Comparison of ENCODE assay signal across 12 cellular contexts in genomic region chr2:20635096-20635475, GRCh38. TPM values are rescaled to one million over a fixed set of nuclear protein-coding genes. Genes with fewer than 3 reads are reported as not detected.
DNase-seq lines count a peak whose midpoint lies in the region; ATAC-seq and TF ChIP-seq lines count a peak whose summit lies in the region.
"Had no signal": no experiment of that assay in that cellular context is flagged by ENCODE, and none has a peak within 500 bp of the region (broad histone marks: within the 10 kb centered on the region; RNA-seq: fewer than 3 reads in every experiment).

No MANE protein-coding gene starts in this region.

- H3K4me1 ChIP-seq in mucosa of rectum (ENCODE audit: control insufficient read depth in 2 of 2, insufficient read depth in 2 of 2, low read length in 2 of 2) (peaks cover 18 to 31% of the 10 kb centered on the region in 2 donors), upper lobe of left lung (peaks cover 27 to 33% (median 32%) of the 10 kb centered on the region in 4 donors), endodermal cell (ENCODE audit: control insufficient read depth, insufficient read depth, low read length) (no peaks in the 10 kb centered on the region)

- H3K4me1 Mint-ChIP-seq in brain (peaks cover 40% of the 10 kb centered on the region), endodermal cell (peaks cover 18% of the 10 kb centered on the region)
- H3K4me1 Mint-ChIP-seq: activated naive CD8-positive, alpha-beta T cell treated with anti-CD3 and anti-CD28 coated beads, Interleukin-2, amount 50 U/mL, for 24 hours had no signal

- H3K36me3 ChIP-seq in mucosa of rectum (ENCODE audit: control insufficient read depth in 2 of 2, insufficient read depth in 2 of 2, low read length in 2 of 2) (peaks cover 13 to 35% of the 10 kb centered on the region in 2 donors), upper lobe of left lung (peaks cover 0 to 40% (median 28%) of the 10 kb centered on the region in 4 donors), endodermal cell (ENCODE audit: control insufficient read depth, insufficient read depth, low read length) (peaks cover 7% of the 10 kb centered on the region)

- WGBS in upper lobe of left lung, 2 donors, result 63 to 72% methylated on average over 5 of the region's 5 CpGs
- WGBS in endodermal cell (ENCODE audit: insufficient coverage in 1 of 2, insufficient read length in 1 of 2), 2 experiments, result 83 to 89% methylated on average over 5 of the region's 5 CpGs

- no peaks in the 10 kb centered on the region for H3K9me3 ChIP-seq in mucosa of rectum (ENCODE audit: control insufficient read depth in 2 of 2, low read length in 2 of 2)
- H3K9me3 ChIP-seq in upper lobe of left lung, result no peaks in the 10 kb centered on the region
- H3K9me3 ChIP-seq in endodermal cell (ENCODE audit: control insufficient read depth, low read length), result no peaks in the 10 kb centered on the region

- ATAC-seq in upper lobe of left lung (ENCODE audit: low FRiP score in 2 of 2), result no peak

- TF ChIP-seq CTCF in brain (conservative IDR thresholded peaks at IDR 0.05), result no peak
- no peak for TF ChIP-seq CTCF in upper lobe of left lung (IDR thresholded peaks at IDR 0.05)
- TF ChIP-seq CTCF in endodermal cell (conservative IDR thresholded peaks at IDR 0.05), result no peak

- TF ChIP-seq EP300 in upper lobe of left lung (IDR thresholded peaks at IDR 0.05), result no peak

- peak overlapping the region in 1 of 2 donors; percentile 73 for H3K9ac ChIP-seq in mucosa of rectum (ENCODE audit: low read depth in 1 of 2, low read length in 2 of 2)
- no peak overlapping the region for H3K9ac ChIP-seq in endodermal cell (ENCODE audit: extremely low read depth, low read length, poor library complexity, severe bottlenecking)

- H3K4me3 Mint-ChIP-seq in brain (peak overlapping the region in 4 of 5 experiments; percentile 4 to 72 (median 54)), endodermal cell (no peak overlapping the region)
- H3K4me3 Mint-ChIP-seq: activated naive CD8-positive, alpha-beta T cell treated with anti-CD3 and anti-CD28 coated beads, Interleukin-2, amount 50 U/mL, for 24 hours; natural killer cell treated with Interleukin-12 subunit alpha and Interleukin-12 subunit beta and Interleukin-15 and Interleukin-18, amount 100 ng/mL, for 72 hours; stimulated activated naive B cell treated with anti-CD40 and anti-IgM and Interleukin-4, amounts not matched to agents 10 μg/mL and 1 μg/mL and 100 μg/mL, for 72 hours had no signal

- H3K4me3 ChIP-seq in mucosa of rectum (ENCODE audit: low read length in 2 of 2), result no peak overlapping the region
- no peak overlapping the region for H3K4me3 ChIP-seq in upper lobe of left lung
- no peak overlapping the region for H3K4me3 ChIP-seq in endodermal cell (ENCODE audit: low read length)

- H3K27me3 Mint-ChIP-seq in brain, result no peaks in the 10 kb centered on the region
- no peaks in the 10 kb centered on the region for H3K27me3 Mint-ChIP-seq in endodermal cell (ENCODE audit: insufficient read depth)
- H3K27me3 Mint-ChIP-seq: activated naive CD8-positive, alpha-beta T cell treated with anti-CD3 and anti-CD28 coated beads, Interleukin-2, amount 50 U/mL, for 24 hours; natural killer cell treated with Interleukin-12 subunit alpha and Interleukin-12 subunit beta and Interleukin-15 and Interleukin-18, amount 100 ng/mL, for 72 hours; stimulated activated naive B cell treated with anti-CD40 and anti-IgM and Interleukin-4, amounts not matched to agents 10 μg/mL and 1 μg/mL and 100 μg/mL, for 72 hours had no signal

- H3K9me3 Mint-ChIP-seq in brain (no peaks in the 10 kb centered on the region), endodermal cell (no peaks in the 10 kb centered on the region)
- H3K9me3 Mint-ChIP-seq: activated naive CD8-positive, alpha-beta T cell treated with anti-CD3 and anti-CD28 coated beads, Interleukin-2, amount 50 U/mL, for 24 hours; natural killer cell treated with Interleukin-12 subunit alpha and Interleukin-12 subunit beta and Interleukin-15 and Interleukin-18, amount 100 ng/mL, for 72 hours; stimulated activated naive B cell treated with anti-CD40 and anti-IgM and Interleukin-4, amounts not matched to agents 10 μg/mL and 1 μg/mL and 100 μg/mL, for 72 hours had no signal

- no peak for TF ChIP-seq POLR2A in upper lobe of left lung (IDR thresholded peaks at IDR 0.05)

- no peaks in the 10 kb centered on the region for H3K27me3 ChIP-seq in mucosa of rectum (ENCODE audit: control insufficient read depth in 2 of 2, insufficient read depth in 2 of 2, low read length in 2 of 2)
- H3K27me3 ChIP-seq in upper lobe of left lung, result no peaks in the 10 kb centered on the region
- no peaks in the 10 kb centered on the region for H3K27me3 ChIP-seq in endodermal cell (ENCODE audit: control insufficient read depth, insufficient read depth, low read length, poor library complexity, severe bottlenecking)

- DNase-seq in SHP77 (lab: John Stamatoyannopoulos, UW) (peak; percentile 31 to 52), SHP77 treated with DMSO at 0.1 percent for 48 hours (lab: John Stamatoyannopoulos, UW) (no peak), upper lobe of left lung (peak in 1 of 2 donors; percentile 48), SIG-M5 (lab: John Stamatoyannopoulos, UW) (no peak), NCI-H526 treated with DMSO at 0.1 percent for 48 hours (lab: John Stamatoyannopoulos, UW) (no peak), endodermal cell (no peak)
- DNase-seq: GF-D8 had no signal

- H3K36me3 Mint-ChIP-seq in brain (peaks cover 5% of the 10 kb centered on the region), endodermal cell (ENCODE audit: low read depth) (peaks cover 11% of the 10 kb centered on the region)
- H3K36me3 Mint-ChIP-seq: natural killer cell treated with Interleukin-12 subunit alpha and Interleukin-12 subunit beta and Interleukin-15 and Interleukin-18, amount 100 ng/mL, for 72 hours had no signal

- H3K27ac Mint-ChIP-seq in brain, result peak overlapping the region; percentile 81 to 97 (median 94)
- no peak overlapping the region for H3K27ac Mint-ChIP-seq in endodermal cell
- H3K27ac Mint-ChIP-seq: activated naive CD8-positive, alpha-beta T cell treated with anti-CD3 and anti-CD28 coated beads, Interleukin-2, amount 50 U/mL, for 24 hours; natural killer cell treated with Interleukin-12 subunit alpha and Interleukin-12 subunit beta and Interleukin-15 and Interleukin-18, amount 100 ng/mL, for 72 hours; stimulated activated naive B cell treated with anti-CD40 and anti-IgM and Interleukin-4, amounts not matched to agents 10 μg/mL and 1 μg/mL and 100 μg/mL, for 72 hours had no signal

- H3K27ac ChIP-seq in mucosa of rectum (ENCODE audit: low read depth in 2 of 2, low read length in 2 of 2) (peak overlapping the region; percentile 87 to 91), upper lobe of left lung (peak overlapping the region; percentile 82 to 86 (median 82)), endodermal cell (ENCODE audit: low read depth, low read length) (no peak overlapping the region)

RNA-seq across cellular contexts. Expression of gene HS1BP3, which starts 15.8 kb away (rescaled TPM):
- 46.7 TPM for polyA plus RNA-seq in brain (ENCODE audit: insufficient read depth, low read depth, low replicate concordance)
- total RNA-seq in upper lobe of left lung, result 10 to 100 TPM; 41.0 to 45.8 (median 42.7) TPM
- total RNA-seq in endodermal cell, result 10 to 100 TPM; 23.0 to 26.2 TPM
- polyA plus RNA-seq in endodermal cell (2013, experiment 1 of 2), result 19.6 TPM
- polyA plus RNA-seq in endodermal cell (2013, experiment 2 of 2), result 16.8 TPM

RNA-seq across cellular contexts. Expression of gene GDF7, which starts 31.9 kb away (rescaled TPM):
- 0.10 TPM for polyA plus RNA-seq in brain (ENCODE audit: insufficient read depth, low read depth, low replicate concordance)
- total RNA-seq in upper lobe of left lung (1 to 10 TPM in 1 of 6 donors, under 1 TPM in 5; under 0.01 to 1.8 (median 0.44) TPM), endodermal cell (under 1 TPM; 0.07 to 0.09 TPM)
- polyA plus RNA-seq in endodermal cell (2013, experiment 1 of 2), result 9.4 TPM
- 8.1 TPM for polyA plus RNA-seq in endodermal cell (2013, experiment 2 of 2)

Comparison
In these comparisons a context has a peak if more than half of its experiments do, and no peak if none do; other contexts are left out.
1. DNase-seq: peak in SHP77 (2 of 2); none in SHP77 treated with DMSO at 0.1 percent for 48 hours (single experiment), SIG-M5 (single experiment), NCI-H526 treated with DMSO at 0.1 percent for 48 hours (single experiment) and endodermal cell (single experiment).